In genomic region chr5:143491644-143492043, GRCh38 we compare ENCODE assay signal across 14 cellular contexts.
DNase-seq lines count a peak whose midpoint lies in the region; ATAC-seq and TF ChIP-seq lines count a peak whose summit lies in the region.
"Had no signal": no experiment of that assay in that cellular context is flagged by ENCODE, and none has a peak within 500 bp of the region (broad histone marks: within the 10 kb centered on the region; RNA-seq: fewer than 3 reads in every experiment).

No MANE protein-coding gene starts in this region.

- H3K4me1 ChIP-seq in body of pancreas = peaks cover 13% of the 10 kb centered on the region

- no peaks in the 10 kb centered on the region for H3K27me3 Mint-ChIP-seq in WTC11 (ENCODE audit: low read depth)

- peaks cover 8% of the 10 kb centered on the region for H3K4me1 Mint-ChIP-seq in WTC11

- POLR2A ChIA-PET in WTC11 (lab: Charles Lee) = no interaction called here

- H3K9me3 ChIP-seq in body of pancreas = no peaks in the 10 kb centered on the region

- ATAC-seq in WTC11 (no peak), omental fat pad (ENCODE audit: low FRiP score) (peak; percentile 18), body of pancreas (no peak)

- peaks cover 0 to 4% of the 10 kb centered on the region in 2 donors for H3K36me3 ChIP-seq in body of pancreas (replicated peaks in 1 of 2; ENCODE audit: insufficient read depth in 1 of 2, low read depth in 2 of 2)

- no peak overlapping the region for H3K27ac ChIP-seq in body of pancreas

- no peaks in the 10 kb centered on the region for H3K27me3 ChIP-seq in body of pancreas

- H3K36me3 Mint-ChIP-seq in WTC11 = no peaks in the 10 kb centered on the region

- peaks cover 4% of the 10 kb centered on the region; the same call in 1 of the 2 replicates for H3K9me3 Mint-ChIP-seq in WTC11

- TF ChIP-seq CTCF in WTC11 (IDR thresholded peaks at IDR 0.05) = no peak
- TF ChIP-seq CTCF in omental fat pad (IDR thresholded peaks at IDR 0.05) = no peak
- no peak for TF ChIP-seq CTCF in body of pancreas (IDR thresholded peaks at IDR 0.05)

- H3K4me3 Mint-ChIP-seq in WTC11 = no peak overlapping the region

- intact Hi-C loops in body of pancreas (cut with DNase I) = no loop called here

- no peak overlapping the region for H3K27ac Mint-ChIP-seq in WTC11

- WGBS in body of pancreas, 2 donors = 57 to 63% methylated on average over 3 of the region's 3 CpGs

- CTCF ChIA-PET in WTC11 (lab: Charles Lee) = no interaction called here

- DNase-seq in HuH-7 (ENCODE audit: low spot score) = peak; percentile 17
- no peak for DNase-seq in WTC11 (ENCODE audit: low spot score)
- DNase-seq in fibroblast of peridontal ligament (ENCODE audit: extremely low read depth) = peak; percentile 55
- DNase-seq in omental fat pad (ENCODE audit: low spot score) = no peak
- DNase-seq in NCI-H146 (lab: John Stamatoyannopoulos, UW) = no peak
- no peak for DNase-seq in body of pancreas
- no peak for DNase-seq in activated gamma-delta T cell treated with Interleukin-2 at 50 U/mL for 16 hours
- DNase-seq: C1 segment of cervical spinal cord, DMS 273 treated with DMSO at 0.1 percent for 48 hours, NCI-H1092 treated with DMSO at 0.1 percent for 48 hours, NCI-H187, NCI-H446 treated with DMSO at 0.1 percent for 48 hours, NCI-H748 treated with DMSO at 0.1 percent for 48 hours, SHP77 treated with DMSO at 0.1 percent for 48 hours had no signal

- no peak for TF ChIP-seq POLR2A in body of pancreas (IDR thresholded peaks at IDR 0.05)

- no peak overlapping the region for H3K4me3 ChIP-seq in body of pancreas

TF ChIP-seq in WTC11, 78 proteins besides CTCF, POLR2A, EP300 and RAD21:
- no peak for TF ChIP-seq AR (CRISPR knock-in tag; IDR thresholded peaks at IDR 0.05)
- no peak for TF ChIP-seq TEAD1 (CRISPR knock-in tag; IDR thresholded peaks at IDR 0.05)
- peak; percentile 48; the same call in 1 of the 2 replicates for TF ChIP-seq GABPB1 (CRISPR knock-in tag; IDR thresholded peaks at IDR 0.05)

Comparison
In these comparisons a context has a peak if more than half of its experiments do, and no peak if none do; other contexts are left out.
1. DNase-seq: peak in HuH-7 (single experiment) and fibroblast of peridontal ligament (single experiment); none in WTC11 (single experiment), omental fat pad (single experiment), NCI-H146 (single experiment), body of pancreas (0 of 4) and activated gamma-delta T cell treated with Interleukin-2 at 50 U/mL for 16 hours (single experiment).